ENCODE assay signal across 15 cellular contexts in the genomic region with DNA sequence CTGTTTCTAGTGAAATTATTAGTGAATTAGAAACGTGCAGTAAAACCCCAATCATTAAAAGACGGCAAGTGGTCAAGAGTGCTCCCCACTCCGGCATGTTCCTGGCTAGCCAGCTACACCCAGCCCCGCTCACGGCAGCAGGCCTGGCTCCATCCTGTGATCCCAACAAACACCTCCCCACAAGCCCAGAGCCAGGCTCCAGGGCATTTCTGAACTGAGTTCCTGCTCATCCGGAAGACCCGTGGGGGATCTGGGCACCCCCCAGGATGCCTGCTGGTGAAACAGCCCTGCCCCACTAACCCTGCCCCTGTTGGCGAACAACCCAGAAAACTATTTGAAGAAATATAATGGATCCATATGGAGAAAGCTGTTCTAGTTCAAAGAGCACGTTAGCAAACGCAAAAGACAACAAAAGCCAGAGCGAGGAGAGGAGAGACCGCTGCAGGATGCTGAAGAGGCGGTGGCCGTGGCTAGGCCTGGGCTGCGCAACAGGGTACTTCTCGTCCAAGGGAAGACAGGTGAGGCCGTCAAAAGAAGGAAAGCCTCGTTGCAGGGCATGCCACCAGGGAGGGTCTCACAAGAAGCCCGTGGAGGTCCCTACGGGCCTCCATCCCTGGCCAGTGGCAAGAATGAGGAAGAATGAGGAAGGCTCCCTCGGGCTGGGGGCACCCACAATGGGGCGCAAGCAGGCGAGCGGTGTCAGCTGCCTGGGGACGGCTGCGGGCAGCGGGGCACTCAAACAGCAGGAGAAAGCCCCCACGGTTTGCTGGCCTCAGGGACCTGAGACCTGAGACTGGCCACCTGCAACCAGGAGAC. TPM values are rescaled to one million over a fixed set of nuclear protein-coding genes. Genes with fewer than 3 reads are reported as not detected.
DNase-seq lines count a peak whose midpoint lies in the region; ATAC-seq lines count a peak whose summit lies in the region.
"Had no signal": no experiment of that assay in that cellular context is flagged by ENCODE, and none has a peak within 500 bp of the region (broad histone marks: within the 10 kb centered on the region; RNA-seq: fewer than 3 reads in every experiment).

No MANE protein-coding gene starts in this region.

- H3K9me3 Mint-ChIP-seq in activated T-cell treated with anti-CD3 and anti-CD28 coated beads, Interleukin-2, amount 50 U/mL, for 24 hours: no peaks in the 10 kb centered on the region
- H3K9me3 Mint-ChIP-seq in activated T-cell treated with anti-CD3 and anti-CD28 coated beads, Interleukin-2, amount 50 U/mL, for 4 hours: no peaks in the 10 kb centered on the region
- H3K9me3 Mint-ChIP-seq: memory B cell had no signal

- H3K27me3 ChIP-seq in right cardiac atrium (ENCODE audit: control insufficient read depth, insufficient read depth) (no peaks in the 10 kb centered on the region), stomach smooth muscle (ENCODE audit: control insufficient read depth in 1 of 2, insufficient read depth in 2 of 2, low read length in 2 of 2) (no peaks in the 10 kb centered on the region)

- H3K36me3 Mint-ChIP-seq in activated T-cell treated with anti-CD3 and anti-CD28 coated beads, Interleukin-2, amount 50 U/mL, for 24 hours (ENCODE audit: low read depth): peaks cover 98% of the 10 kb centered on the region
- peaks cover 46% of the 10 kb centered on the region for H3K36me3 Mint-ChIP-seq in activated T-cell treated with anti-CD3 and anti-CD28 coated beads, Interleukin-2, amount 50 U/mL, for 4 hours (ENCODE audit: insufficient read depth)
- peaks cover 10% of the 10 kb centered on the region for H3K36me3 Mint-ChIP-seq in T-helper 17 cell (ENCODE audit: low read depth)

- peaks cover 82 to 83% of the 10 kb centered on the region in 2 donors for H3K36me3 ChIP-seq in stomach smooth muscle (ENCODE audit: control insufficient read depth in 2 of 2, insufficient read depth in 2 of 2, low read length in 2 of 2)

- intact Hi-C loops in right cardiac atrium (cut with DNase I): no loop called here

- H3K27ac ChIP-seq in right cardiac atrium (ENCODE audit: low read length) (no peak overlapping the region), stomach smooth muscle (ENCODE audit: low read length) (peak overlapping the region; percentile 93)

- H3K9me3 ChIP-seq in T-helper 17 cell (ENCODE audit: control insufficient read depth, low read length, poor library complexity, severe bottlenecking) (no peaks in the 10 kb centered on the region), right cardiac atrium (ENCODE audit: control insufficient read depth, low read length) (no peaks in the 10 kb centered on the region), stomach smooth muscle (ENCODE audit: control insufficient read depth in 2 of 2, low read length in 2 of 2) (no peaks in the 10 kb centered on the region)

- H3K4me1 Mint-ChIP-seq in activated T-cell treated with anti-CD3 and anti-CD28 coated beads, Interleukin-2, amount 50 U/mL, for 24 hours (ENCODE audit: low read depth): peaks cover 26% of the 10 kb centered on the region
- peaks cover 13% of the 10 kb centered on the region for H3K4me1 Mint-ChIP-seq in activated T-cell treated with anti-CD3 and anti-CD28 coated beads, Interleukin-2, amount 50 U/mL, for 4 hours (ENCODE audit: low read depth)
- peaks cover 18% of the 10 kb centered on the region for H3K4me1 Mint-ChIP-seq in T-helper 17 cell

- H3K4me3 Mint-ChIP-seq in activated T-cell treated with anti-CD3 and anti-CD28 coated beads, Interleukin-2, amount 50 U/mL, for 24 hours: no peak overlapping the region
- no peak overlapping the region for H3K4me3 Mint-ChIP-seq in activated T-cell treated with anti-CD3 and anti-CD28 coated beads, Interleukin-2, amount 50 U/mL, for 4 hours
- H3K4me3 Mint-ChIP-seq in T-helper 17 cell: peak overlapping the region; percentile 9
- H3K4me3 Mint-ChIP-seq: memory B cell had no signal

- DNase-seq in activated T-cell treated with anti-CD3 and anti-CD28 coated beads, Interleukin-2, amount 50 U/mL, for 24 hours: no peak
- no peak for DNase-seq in activated T-cell treated with anti-CD3 and anti-CD28 coated beads, Interleukin-2, amount 50 U/mL, for 4 hours
- no peak for DNase-seq in T-helper 17 cell
- DNase-seq in right cardiac atrium: peak in 2 of 3 donors; percentile 30 to 37
- no peak for DNase-seq in occipital lobe (lab: John Stamatoyannopoulos, UW)
- DNase-seq in NCI-H2196 treated with DMSO at 0.1 percent for 48 hours (lab: John Stamatoyannopoulos, UW; ENCODE audit: unreplicated experiment): no peak
- DNase-seq: ACHN; activated CD8-positive, alpha-beta memory T cell treated with anti-CD3 and anti-CD28 coated beads for 24 hours; hypothalamus; NCI-H2171; stimulated activated CD4-positive, alpha-beta T cell treated with anti-CD3 and anti-CD28 coated beads, Interleukin-4, amount 100 ng/mL, for 4 hours; T-helper 9 cell had no signal

- H3K4me1 ChIP-seq in right cardiac atrium (ENCODE audit: control insufficient read depth, insufficient read depth, low read length): peaks cover 13% of the 10 kb centered on the region
- H3K4me1 ChIP-seq in stomach smooth muscle (ENCODE audit: control insufficient read depth, insufficient read depth, low read length): peaks cover 47% of the 10 kb centered on the region

- peak overlapping the region; percentile 89 for H3K27ac Mint-ChIP-seq in activated T-cell treated with anti-CD3 and anti-CD28 coated beads, Interleukin-2, amount 50 U/mL, for 24 hours
- H3K27ac Mint-ChIP-seq in T-helper 17 cell: peak overlapping the region; percentile 92
- H3K27ac Mint-ChIP-seq: memory B cell had no signal

- H3K9ac ChIP-seq in stomach smooth muscle (ENCODE audit: low read length in 2 of 2): peak overlapping the region; percentile 29 to 43

- 86% methylated on average over 28 of the region's 28 CpGs for WGBS in right cardiac atrium

- H3K4me3 ChIP-seq in right cardiac atrium (ENCODE audit: low read length): no peak overlapping the region
- no peak overlapping the region for H3K4me3 ChIP-seq in stomach smooth muscle (ENCODE audit: low read length in 2 of 2)

- ATAC-seq in activated T-cell treated with anti-CD3 and anti-CD28 coated beads, Interleukin-2, amount 50 U/mL, for 4 hours: no peak
- ATAC-seq in T-helper 17 cell: no peak
- ATAC-seq in right cardiac atrium: no peak
- ATAC-seq in HG03025 (IDR thresholded peaks at IDR 0.05; ENCODE audit: low FRiP score, unreplicated experiment): no peak

- no peaks in the 10 kb centered on the region for H3K27me3 Mint-ChIP-seq in activated T-cell treated with anti-CD3 and anti-CD28 coated beads, Interleukin-2, amount 50 U/mL, for 24 hours
- H3K27me3 Mint-ChIP-seq in activated T-cell treated with anti-CD3 and anti-CD28 coated beads, Interleukin-2, amount 50 U/mL, for 4 hours (ENCODE audit: low read depth): no peaks in the 10 kb centered on the region
- H3K27me3 Mint-ChIP-seq in T-helper 17 cell: no peaks in the 10 kb centered on the region
- H3K27me3 Mint-ChIP-seq: memory B cell had no signal

RNA-seq across cellular contexts. Expression of a gene that starts 19.2 kb away (rescaled TPM):
- total RNA-seq in activated T-cell treated with anti-CD3 and anti-CD28 coated beads, Interleukin-2, amount 50 U/mL, for 4 hours: 10 to 100 TPM; 22.0 to 31.5 (median 26.3) TPM
- total RNA-seq in T-helper 17 cell (10 to 100 TPM; 47.2 to 56.2 TPM), right cardiac atrium (10 to 100 TPM; 13.6 to 23.7 (median 18.0) TPM), occipital lobe (4.2 TPM)
- polyA plus RNA-seq in right cardiac atrium: 18.8 TPM

RNA-seq across cellular contexts. Expression of a gene that starts 25.4 kb away (rescaled TPM):
- total RNA-seq in activated T-cell treated with anti-CD3 and anti-CD28 coated beads, Interleukin-2, amount 50 U/mL, for 4 hours: 100 to 1,000 TPM; 152 to 170 (median 164) TPM
- total RNA-seq in T-helper 17 cell (100 to 1,000 TPM; 218 to 273 TPM), right cardiac atrium (10 to 100 TPM; 68.8 to 81.7 (median 77.4) TPM), occipital lobe (23.9 TPM)
- polyA plus RNA-seq in right cardiac atrium: 61.7 TPM

RNA-seq across cellular contexts. Expression of a gene that starts 35.4 kb away (rescaled TPM):
- 10 to 100 TPM; 48.9 to 64.6 (median 60.5) TPM for total RNA-seq in activated T-cell treated with anti-CD3 and anti-CD28 coated beads, Interleukin-2, amount 50 U/mL, for 4 hours
- 10 to 100 TPM; 79.1 to 89.0 TPM for total RNA-seq in T-helper 17 cell
- total RNA-seq in right cardiac atrium: 10 to 100 TPM; 14.8 to 17.3 (median 16.5) TPM
- 12.1 TPM for polyA plus RNA-seq in right cardiac atrium
- 18.6 TPM for total RNA-seq in occipital lobe

Comparison
In these comparisons a context has a peak if more than half of its experiments do, and no peak if none do; other contexts are left out.
1. DNase-seq: peak in right cardiac atrium (2 of 3); none in activated T-cell treated with anti-CD3 and anti-CD28 coated beads, Interleukin-2, amount 50 U/mL, for 24 hours (single experiment), activated T-cell treated with anti-CD3 and anti-CD28 coated beads, Interleukin-2, amount 50 U/mL, for 4 hours (single experiment), T-helper 17 cell (0 of 3), occipital lobe (single experiment) and NCI-H2196 treated with DMSO at 0.1 percent for 48 hours (single experiment).